In genomic region chr1:155272466-155273133, GRCh38 we compare ENCODE assay signal across 8 cellular contexts. TPM values are rescaled to one million over a fixed set of nuclear protein-coding genes. Genes with fewer than 3 reads are reported as not detected.
DNase-seq lines count a peak whose midpoint lies in the region; ATAC-seq, FAIRE-seq and TF ChIP-seq lines count a peak whose summit lies in the region.

No MANE protein-coding gene starts in this region.

- H3K27ac ChIP-seq in K562 (ENCODE audit: extremely low read depth, low read depth, low read length) = peak overlapping the region; percentile 85

- peak overlapping the region; percentile 100 for H3K4me2 ChIP-seq in K562 (ENCODE audit: insufficient read depth, low read length)

- BruUV-seq in K562 (replicated peaks; lab: Mats Ljungman, UMichigan) = TSS peak; percentile 77

- TF ChIP-seq CTCF in LNCaP clone FGC (IDR thresholded peaks at IDR 0.05; ENCODE audit: control insufficient read depth, extremely low read depth, insufficient read depth) = no peak
- no peak for TF ChIP-seq CTCF in K562 (IDR thresholded peaks at IDR 0.05 in 2 of 3, conservative IDR thresholded peaks at IDR 0.05 in 1 of 3; ENCODE audit: insufficient read depth in 2 of 3, low read depth in 1 of 3, low read length in 3 of 3)

- FAIRE-seq in K562 (lab: Jason Lieb, UNC) = peak; percentile 15

- intact Hi-C loops in K562 (cut with micrococcal nuclease) = loop anchor here (1.0 kb wide), 1 partner anchor 10 kb away; the partner anchor contains the start of gene SCAMP3

- TF ChIP-seq RAD21 in K562 (CRISPR knock-in tag; conservative IDR thresholded peaks at IDR 0.05 in 1 of 2, IDR thresholded peaks at IDR 0.05 in 1 of 2) = no peak

- CTCF ChIA-PET in K562 (lab: Yijun Ruan, JAX; ENCODE audit: low intra/inter-chr PET ratio) = no interaction called here

- peak; percentile 57 for DNase-seq in DMS 273 treated with DMSO at 0.1 percent for 48 hours (lab: John Stamatoyannopoulos, UW)
- DNase-seq in LNCaP clone FGC (ENCODE audit: low read depth) = no peak
- peak in 1 of 4 experiments; percentile 34 for DNase-seq in K562 (ENCODE audit: extremely low read depth in 1 of 4, low spot score in 3 of 4)
- DNase-seq in kidney tubule cell (ENCODE audit: low spot score) = peak; percentile 62
- DNase-seq in superior temporal gyrus (ENCODE audit: extremely low spot score) = peak; percentile 38
- DNase-seq in activated gamma-delta T cell (lab: John Stamatoyannopoulos, UW) = no peak
- no peak for DNase-seq in stimulated activated naive CD4-positive, alpha-beta T cell (lab: John Stamatoyannopoulos, UW)

- H3K4me3 ChIP-seq in LNCaP clone FGC (ENCODE audit: low read depth, low read length) (peak overlapping the region; percentile 64), K562 (peak overlapping the region; percentile 93)

- H3K36me3 ChIP-seq in K562 (ENCODE audit: control insufficient read depth, insufficient read depth, low read length) = peaks cover 50% of the 10 kb centered on the region

- H3K27me3 ChIP-seq in K562 (ENCODE audit: control insufficient read depth in 2 of 2, insufficient read depth in 2 of 2, low read length in 2 of 2) = no peaks in the 10 kb centered on the region

- H3K9me1 ChIP-seq in K562 (ENCODE audit: control insufficient read depth, insufficient read depth, low read length) = no peaks in the 10 kb centered on the region

- in situ Hi-C loops in K562 (cut with MboI) = no loop called here

- H3K79me2 ChIP-seq in K562 (ENCODE audit: control insufficient read depth, insufficient read depth, low read length) = peaks cover 48% of the 10 kb centered on the region

- no peak for TF ChIP-seq EP300 in K562 (IDR thresholded peaks at IDR 0.05; ENCODE audit: low read length)

- no peaks in the 10 kb centered on the region for H3K9me3 ChIP-seq in K562 (replicated peaks; ENCODE audit: control insufficient read depth, insufficient read depth, low read depth, low read length)

- no peak for TF ChIP-seq POLR2A in K562 (conservative IDR thresholded peaks at IDR 0.05)

- 5% methylated on average over 10 of the region's 15 CpGs for WGBS in K562 (ENCODE audit: insufficient coverage, low coverage, missing lambda C conversion rate)

- no peaks in the 10 kb centered on the region; the same call in 1 of the 2 replicates for H4K20me1 ChIP-seq in K562 (replicated peaks; ENCODE audit: control insufficient read depth, insufficient read depth, low read length)

- H2AFZ ChIP-seq in K562 (ENCODE audit: low read depth, low read length) = peak overlapping the region; percentile 83

- POLR2A ChIA-PET in K562 (lab: Yijun Ruan, JAX) = interaction anchor here (0.6 to 4.7 kb wide), 8 partner anchors 8 to 672 kb away, joined by 3 to 22 read pairs (median 3); partner anchors contain the start of genes RUSC1 and SCAMP3

- ATAC-seq in K562 = no peak
- no peak for ATAC-seq in GM19467 (IDR thresholded peaks at IDR 0.05; ENCODE audit: unreplicated experiment)

- peaks cover 17 to 22% of the 10 kb centered on the region in 2 experiments; a peak in 4 of 5 replicates for H3K4me1 ChIP-seq in K562 (replicated peaks in 1 of 2; ENCODE audit: control insufficient read depth in 2 of 2, insufficient read depth in 2 of 2, low read length in 2 of 2)

- H3K9ac ChIP-seq in K562 (ENCODE audit: insufficient read depth in 1 of 2, low read depth in 2 of 2, low read length in 2 of 2) = peak overlapping the region; percentile 90 to 92

RNA-seq across cellular contexts. Expression of gene CLK2, which starts 0.7 kb away (rescaled TPM):
- 311 and 570 TPM in 2 replicates for total RNA-seq in K562 (2011; cell fraction: chromatin; rRNA removed; ENCODE audit: low replicate concordance)
- 299 and 331 TPM in 2 replicates for total RNA-seq in K562 (2011; cell fraction: nucleolus; rRNA removed)
- total RNA-seq in K562 (2011; cell fraction: nucleoplasm; rRNA removed) = 264 and 285 TPM in 2 replicates
- 36.4 and 40.2 TPM in 2 replicates for total RNA-seq in K562 (2014; rRNA removed)
- 24.2 and 25.6 TPM in 2 replicates for total RNA-seq in K562 (2014; rRNA removed; fragmentation: Illumina TruSeq; extraction: Trizol)
- total RNA-seq in K562 (2015; rRNA removed; fragmentation: Illumina TruSeq; extraction: Trizol) = 37.0 and 39.6 TPM in 2 replicates
- 60.2 and 65.4 TPM in 2 replicates for total RNA-seq in K562 (2021)
- 67.8 and 105 TPM in 2 replicates for polyA plus RNA-seq in K562 (2011; rRNA removed)
- 48.7 and 49.0 TPM in 2 replicates for polyA plus RNA-seq in K562 (2011; cell fraction: cytosol; rRNA removed)
- polyA plus RNA-seq in K562 (2011; cell fraction: nucleus; rRNA removed) = 890 and 922 TPM in 2 replicates
- polyA plus RNA-seq in K562 (2012) = 56.9 and 62.9 TPM in 2 replicates
- 59.9 and 67.3 TPM in 2 replicates for polyA plus RNA-seq in K562 (2014; fragmentation: Illumina TruSeq; extraction: Trizol)
- 10 to 100 TPM; 13.5 to 15.7 TPM for polyA plus RNA-seq in K562 (2014; fragmentation: Nextera tagmentation; extraction: Ambion mirVana)
- 69.1 and 81.4 TPM in 2 replicates for polyA plus RNA-seq in K562 (2014; rRNA removed)
- 58.6 and 59.3 TPM in 2 replicates for polyA minus RNA-seq in K562 (2011; rRNA and poly(A)+ RNA removed)
- 30.5 and 30.7 TPM in 2 replicates for polyA minus RNA-seq in K562 (2011; cell fraction: cytosol; rRNA and poly(A)+ RNA removed)
- polyA minus RNA-seq in K562 (2011; cell fraction: nucleus; rRNA and poly(A)+ RNA removed) = 109 and 138 TPM in 2 replicates

RNA-seq across cellular contexts. Expression of gene HCN3, which starts 4.7 kb away (rescaled TPM):
- 31.1 and 65.6 TPM in 2 replicates for total RNA-seq in K562 (2011; cell fraction: chromatin; rRNA removed; ENCODE audit: low replicate concordance)
- 41.4 and 45.0 TPM in 2 replicates for total RNA-seq in K562 (2011; cell fraction: nucleolus; rRNA removed)
- total RNA-seq in K562 (2011; cell fraction: nucleoplasm; rRNA removed) = 40.9 and 43.8 TPM in 2 replicates
- total RNA-seq in K562 (2014; rRNA removed) = 2.3 and 3.2 TPM in 2 replicates
- total RNA-seq in K562 (2014; rRNA removed; fragmentation: Illumina TruSeq; extraction: Trizol) = 1.7 and 2.9 TPM in 2 replicates
- 3.1 and 3.9 TPM in 2 replicates for total RNA-seq in K562 (2015; rRNA removed; fragmentation: Illumina TruSeq; extraction: Trizol)
- 6.6 and 7.0 TPM in 2 replicates for total RNA-seq in K562 (2021)
- 7.2 and 14.5 TPM in 2 replicates for polyA plus RNA-seq in K562 (2011; rRNA removed)
- 7.1 and 13.6 TPM in 2 replicates for polyA plus RNA-seq in K562 (2011; cell fraction: cytosol; rRNA removed)
- 101 and 112 TPM in 2 replicates for polyA plus RNA-seq in K562 (2011; cell fraction: nucleus; rRNA removed)
- polyA plus RNA-seq in K562 (2012) = 5.6 and 7.6 TPM in 2 replicates
- polyA plus RNA-seq in K562 (2014; fragmentation: Illumina TruSeq; extraction: Trizol) = 5.6 and 5.9 TPM in 2 replicates
- 1 to 10 TPM in 1 of 2 experiments, under 1 TPM in 1; 0.91 to 1.0 TPM for polyA plus RNA-seq in K562 (2014; fragmentation: Nextera tagmentation; extraction: Ambion mirVana)
- polyA plus RNA-seq in K562 (2014; rRNA removed) = 7.3 and 9.7 TPM in 2 replicates
- polyA minus RNA-seq in K562 (2011; rRNA and poly(A)+ RNA removed) = 3.7 and 5.6 TPM in 2 replicates
- 2.5 and 5.6 TPM in 2 replicates for polyA minus RNA-seq in K562 (2011; cell fraction: cytosol; rRNA and poly(A)+ RNA removed)
- polyA minus RNA-seq in K562 (2011; cell fraction: nucleus; rRNA and poly(A)+ RNA removed) = 11.6 and 13.2 TPM in 2 replicates

RNA-seq across cellular contexts. Expression of gene SCAMP3, which starts 10.4 kb away (rescaled TPM):
- 59.7 and 127 TPM in 2 replicates for total RNA-seq in K562 (2011; cell fraction: chromatin; rRNA removed; ENCODE audit: low replicate concordance)
- 178 TPM in 2 replicates for total RNA-seq in K562 (2011; cell fraction: nucleolus; rRNA removed)
- 135 and 144 TPM in 2 replicates for total RNA-seq in K562 (2011; cell fraction: nucleoplasm; rRNA removed)
- total RNA-seq in K562 (2014; rRNA removed) = 101 and 132 TPM in 2 replicates
- total RNA-seq in K562 (2014; rRNA removed; fragmentation: Illumina TruSeq; extraction: Trizol) = 13.4 and 14.2 TPM in 2 replicates
- 24.0 and 25.4 TPM in 2 replicates for total RNA-seq in K562 (2015; rRNA removed; fragmentation: Illumina TruSeq; extraction: Trizol)
- 111 TPM in 2 replicates for total RNA-seq in K562 (2021)
- 100 and 140 TPM in 2 replicates for polyA plus RNA-seq in K562 (2011; rRNA removed)
- 214 and 294 TPM in 2 replicates for polyA plus RNA-seq in K562 (2011; cell fraction: cytosol; rRNA removed)
- polyA plus RNA-seq in K562 (2011; cell fraction: nucleus; rRNA removed) = 103 and 109 TPM in 2 replicates
- polyA plus RNA-seq in K562 (2012) = 94.0 and 101 TPM in 2 replicates
- polyA plus RNA-seq in K562 (2014; fragmentation: Illumina TruSeq; extraction: Trizol) = 86.1 and 100 TPM in 2 replicates
- 10 to 100 TPM; 72.9 to 83.3 TPM for polyA plus RNA-seq in K562 (2014; fragmentation: Nextera tagmentation; extraction: Ambion mirVana)
- polyA plus RNA-seq in K562 (2014; rRNA removed) = 130 and 131 TPM in 2 replicates
- polyA minus RNA-seq in K562 (2011; rRNA and poly(A)+ RNA removed) = 57.0 and 75.1 TPM in 2 replicates
- polyA minus RNA-seq in K562 (2011; cell fraction: cytosol; rRNA and poly(A)+ RNA removed) = 62.4 and 70.4 TPM in 2 replicates
- polyA minus RNA-seq in K562 (2011; cell fraction: nucleus; rRNA and poly(A)+ RNA removed) = 16.4 and 25.2 TPM in 2 replicates

RNA-seq across cellular contexts. Expression of gene ENTREP3, which starts 17.3 kb away (rescaled TPM):
- 20.6 and 45.2 TPM in 2 replicates for total RNA-seq in K562 (2011; cell fraction: chromatin; rRNA removed; ENCODE audit: low replicate concordance)
- 38.6 and 38.9 TPM in 2 replicates for total RNA-seq in K562 (2011; cell fraction: nucleolus; rRNA removed)
- total RNA-seq in K562 (2011; cell fraction: nucleoplasm; rRNA removed) = 36.1 and 52.0 TPM in 2 replicates
- 6.4 and 10.6 TPM in 2 replicates for total RNA-seq in K562 (2014; rRNA removed)
- total RNA-seq in K562 (2014; rRNA removed; fragmentation: Illumina TruSeq; extraction: Trizol) = 1.9 and 2.0 TPM in 2 replicates
- total RNA-seq in K562 (2015; rRNA removed; fragmentation: Illumina TruSeq; extraction: Trizol) = 3.4 and 4.1 TPM in 2 replicates
- 41.8 and 43.0 TPM in 2 replicates for total RNA-seq in K562 (2021)
- 5.9 and 17.5 TPM in 2 replicates for polyA plus RNA-seq in K562 (2011; rRNA removed)
- polyA plus RNA-seq in K562 (2011; cell fraction: cytosol; rRNA removed) = 10.9 and 13.6 TPM in 2 replicates
- 30.5 and 33.5 TPM in 2 replicates for polyA plus RNA-seq in K562 (2011; cell fraction: nucleus; rRNA removed)
- 23.2 and 25.9 TPM in 2 replicates for polyA plus RNA-seq in K562 (2012)
- polyA plus RNA-seq in K562 (2014; fragmentation: Illumina TruSeq; extraction: Trizol) = 11.8 and 21.9 TPM in 2 replicates
- polyA plus RNA-seq in K562 (2014; fragmentation: Nextera tagmentation; extraction: Ambion mirVana) = 1 to 10 TPM; 2.0 to 2.1 TPM
- polyA plus RNA-seq in K562 (2014; rRNA removed) = 15.4 and 17.7 TPM in 2 replicates
- 3.8 and 3.9 TPM in 2 replicates for polyA minus RNA-seq in K562 (2011; rRNA and poly(A)+ RNA removed)
- 13.7 and 24.0 TPM in 2 replicates for polyA minus RNA-seq in K562 (2011; cell fraction: cytosol; rRNA and poly(A)+ RNA removed)
- polyA minus RNA-seq in K562 (2011; cell fraction: nucleus; rRNA and poly(A)+ RNA removed) = 6.2 and 7.2 TPM in 2 replicates

RNA-seq across cellular contexts. Expression of gene PKLR, which starts 28.6 kb away (rescaled TPM):
- total RNA-seq in K562 (2011; cell fraction: chromatin; rRNA removed; ENCODE audit: low replicate concordance) = 18.9 and 39.8 TPM in 2 replicates
- 33.9 and 37.6 TPM in 2 replicates for total RNA-seq in K562 (2011; cell fraction: nucleolus; rRNA removed)
- total RNA-seq in K562 (2011; cell fraction: nucleoplasm; rRNA removed) = 31.5 and 35.1 TPM in 2 replicates
- total RNA-seq in K562 (2014; rRNA removed) (38.2 and 47.5 TPM in 2 replicates), K562 (2014; rRNA removed; fragmentation: Illumina TruSeq; extraction: Trizol) (22.6 and 25.0 TPM in 2 replicates), K562 (2015; rRNA removed; fragmentation: Illumina TruSeq; extraction: Trizol) (12.1 and 12.8 TPM in 2 replicates), K562 (2021) (75.7 and 78.4 TPM in 2 replicates)
- polyA plus RNA-seq in K562 (2011; rRNA removed) (25.3 and 39.9 TPM in 2 replicates), K562 (2014; fragmentation: Illumina TruSeq; extraction: Trizol) (58.5 and 62.1 TPM in 2 replicates), K562 (2014; fragmentation: Nextera tagmentation; extraction: Ambion mirVana) (10 to 100 TPM; 10.7 to 13.0 TPM), K562 (2014; rRNA removed) (50.4 and 51.2 TPM in 2 replicates)
- 26.5 and 92.1 TPM in 2 replicates for polyA plus RNA-seq in K562 (2011; cell fraction: cytosol; rRNA removed)
- polyA plus RNA-seq in K562 (2011; cell fraction: nucleus; rRNA removed) = 20.1 and 56.5 TPM in 2 replicates
- 23.5 and 42.9 TPM in 2 replicates for polyA plus RNA-seq in K562 (2012)
- polyA minus RNA-seq in K562 (2011; rRNA and poly(A)+ RNA removed) = 12.1 and 32.1 TPM in 2 replicates
- polyA minus RNA-seq in K562 (2011; cell fraction: cytosol; rRNA and poly(A)+ RNA removed) = 16.4 and 35.4 TPM in 2 replicates
- polyA minus RNA-seq in K562 (2011; cell fraction: nucleus; rRNA and poly(A)+ RNA removed) = 7.7 and 16.0 TPM in 2 replicates

Comparison
In these comparisons a context has a peak if more than half of its experiments do, and no peak if none do; other contexts are left out.
1. DNase-seq: peak in DMS 273 treated with DMSO at 0.1 percent for 48 hours (single experiment), kidney tubule cell (single experiment) and superior temporal gyrus (single experiment); none in LNCaP clone FGC (single experiment), activated gamma-delta T cell (single experiment) and stimulated activated naive CD4-positive, alpha-beta T cell (0 of 6).